In genomic region chr2:70523996-70524965, GRCh38 we compare ENCODE assay signal across 8 cellular contexts. TPM values are rescaled to one million over a fixed set of nuclear protein-coding genes. Genes with fewer than 3 reads are reported as not detected.
DNase-seq lines count a peak whose midpoint lies in the region; ATAC-seq and TF ChIP-seq lines count a peak whose summit lies in the region.

No MANE protein-coding gene starts in this region.

- WGBS in testis, 2 donors: 45 to 70% methylated on average over 13 to 14 of the region's 14 CpGs

- H3K27me3 ChIP-seq in BJ (ENCODE audit: control insufficient read depth, insufficient read depth, low read length) (no peaks in the 10 kb centered on the region), gastrocnemius medialis (no peaks in the 10 kb centered on the region), testis (no peaks in the 10 kb centered on the region)

- H3K36me3 ChIP-seq in BJ (ENCODE audit: control insufficient read depth, insufficient read depth, low read length) (no peaks in the 10 kb centered on the region), gastrocnemius medialis (no peaks in the 10 kb centered on the region), testis (ENCODE audit: low read depth, missing control alignments) (no peaks in the 10 kb centered on the region)

- peak; percentile 41 for DNase-seq in BJ (ENCODE audit: low read depth)
- DNase-seq in M059J (ENCODE audit: low read depth): peak; percentile 90
- DNase-seq in activated naive CD4-positive, alpha-beta T cell treated with anti-CD3 and anti-CD28 coated beads, Interleukin-2, amount 50 U/mL, for 72 hours (ENCODE audit: low spot score in 2 of 2): no peak
- peak; percentile 88 for DNase-seq in kidney glomerular epithelial cell (lab: John Stamatoyannopoulos, UW)
- DNase-seq in NCI-H1694 (lab: John Stamatoyannopoulos, UW): no peak
- DNase-seq in gastrocnemius medialis: no peak
- DNase-seq in testis: no peak
- no peak for DNase-seq in NCI-H187 (lab: John Stamatoyannopoulos, UW)

- TF ChIP-seq CTCF in BJ (IDR thresholded peaks at IDR 0.05; ENCODE audit: insufficient read depth, low read depth, low read length) (no peak), gastrocnemius medialis (IDR thresholded peaks at IDR 0.05 in 4 of 5, conservative IDR thresholded peaks at IDR 0.05 in 1 of 5) (no peak), testis (IDR thresholded peaks at IDR 0.05) (no peak)

- in situ Hi-C loops in gastrocnemius medialis (cut with MboI; ENCODE audit: low sequenced_read_pairs in 4 of 4): no loop called here

- intact Hi-C loops in gastrocnemius medialis (cut with DNase I; ENCODE audit: low total_unique reads): no loop called here
- intact Hi-C loops in testis (cut with DNase I; ENCODE audit: low total_unique reads): no loop called here

- H3K9me3 Mint-ChIP-seq in activated naive CD4-positive, alpha-beta T cell treated with anti-CD3 and anti-CD28 coated beads, Interleukin-2, amount 50 U/mL, for 72 hours: no peaks in the 10 kb centered on the region

- H3K9me3 ChIP-seq in gastrocnemius medialis: no peaks in the 10 kb centered on the region
- no peaks in the 10 kb centered on the region for H3K9me3 ChIP-seq in testis

- H3K27ac Mint-ChIP-seq in activated naive CD4-positive, alpha-beta T cell treated with anti-CD3 and anti-CD28 coated beads, Interleukin-2, amount 50 U/mL, for 72 hours: peak overlapping the region in 1 of 2 donors; percentile 44

- peak; percentile 56 to 59 for ATAC-seq in activated naive CD4-positive, alpha-beta T cell treated with anti-CD3 and anti-CD28 coated beads, Interleukin-2, amount 50 U/mL, for 72 hours
- no peak for ATAC-seq in gastrocnemius medialis

- no peaks in the 10 kb centered on the region for H3K36me3 Mint-ChIP-seq in activated naive CD4-positive, alpha-beta T cell treated with anti-CD3 and anti-CD28 coated beads, Interleukin-2, amount 50 U/mL, for 72 hours

- TF ChIP-seq POLR2A in gastrocnemius medialis (IDR thresholded peaks at IDR 0.05) (no peak), testis (IDR thresholded peaks at IDR 0.05) (no peak)

- no peak overlapping the region for H3K27ac ChIP-seq in gastrocnemius medialis
- H3K27ac ChIP-seq in testis: no peak overlapping the region

- no peak overlapping the region for H3K4me3 ChIP-seq in BJ (ENCODE audit: low read depth, low read length)
- H3K4me3 ChIP-seq in gastrocnemius medialis: no peak overlapping the region
- no peak overlapping the region for H3K4me3 ChIP-seq in testis

- POLR2A ChIA-PET in BJ (lab: Charles Lee): interaction anchor here (0.5 kb wide), 1 partner anchor 47 kb away, joined by 3 read pairs; no protein-coding TSS in a partner anchor

- H3K4me1 ChIP-seq in gastrocnemius medialis (no peaks in the 10 kb centered on the region), testis (no peaks in the 10 kb centered on the region)

- CTCF ChIA-PET in BJ (lab: Yijun Ruan, JAX): interaction anchor here (1.3 kb wide), 1 partner anchor 18 kb away, joined by 6 read pairs; no protein-coding TSS in a partner anchor

RNA-seq across cellular contexts. Expression of gene TGFA, which starts 29.3 kb away (rescaled TPM):
- 0.06 and 0.13 TPM in 2 replicates for polyA plus RNA-seq in BJ (2011; rRNA removed)
- 0.38 TPM in 1 of 2 replicates, not detected in the other for polyA minus RNA-seq in BJ (2011; rRNA and poly(A)+ RNA removed)
- total RNA-seq in M059J (2014; rRNA removed; shearing (Covaris generic)): 8.1 and 9.3 TPM in 2 replicates
- 1 to 10 TPM in 1 of 2 donors, under 1 TPM in 1; 0.19 to 1.8 TPM for total RNA-seq in activated naive CD4-positive, alpha-beta T cell treated with anti-CD3 and anti-CD28 coated beads, Interleukin-2, amount 50 U/mL, for 72 hours
- total RNA-seq in gastrocnemius medialis: under 1 TPM in 3 of 4 donors, not detected in 1; 0.05 to 0.26 (median 0.18) TPM
- total RNA-seq in testis: 1 to 10 TPM in 1 of 2 donors, under 1 TPM in 1; 0.62 to 1.3 TPM
- 5.1 TPM for polyA plus RNA-seq in testis (ENCODE audit: insufficient read depth, low read depth, low replicate concordance)

Comparison
In these comparisons a context has a peak if more than half of its experiments do, and no peak if none do; other contexts are left out.
1. DNase-seq: peak in BJ (single experiment), M059J (single experiment) and kidney glomerular epithelial cell (single experiment); none in activated naive CD4-positive, alpha-beta T cell treated with anti-CD3 and anti-CD28 coated beads, Interleukin-2, amount 50 U/mL, for 72 hours (0 of 2), NCI-H1694 (single experiment), gastrocnemius medialis (0 of 2), testis (single experiment) and NCI-H187 (0 of 2).
2. ATAC-seq: peak in activated naive CD4-positive, alpha-beta T cell treated with anti-CD3 and anti-CD28 coated beads, Interleukin-2, amount 50 U/mL, for 72 hours (2 of 2); none in gastrocnemius medialis (0 of 2).